In the genomic region with DNA sequence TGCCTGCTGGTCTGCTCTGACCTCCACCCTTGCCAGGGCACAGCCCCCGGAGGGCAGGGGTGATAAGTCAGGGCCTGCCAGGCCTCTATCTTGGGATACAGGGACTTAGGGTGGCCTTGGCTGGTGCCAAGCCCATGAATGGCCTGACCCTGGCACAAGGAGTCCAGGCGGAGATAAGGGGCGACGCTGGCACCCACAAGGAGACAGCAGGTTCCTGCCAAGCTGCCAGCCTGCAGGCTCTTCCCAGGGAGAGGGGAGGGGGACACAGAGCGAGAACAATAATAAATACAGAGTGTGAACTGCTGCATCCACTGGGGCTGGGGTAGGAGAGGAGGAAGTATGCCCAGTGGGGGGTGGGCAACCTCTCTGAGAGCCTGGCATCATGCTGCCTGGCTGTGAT, we compare ENCODE assay signal across 14 cellular contexts. TPM values are rescaled to one million over a fixed set of nuclear protein-coding genes. Genes with fewer than 3 reads are reported as not detected.
DNase-seq lines count a peak whose midpoint lies in the region; ATAC-seq, FAIRE-seq and TF ChIP-seq lines count a peak whose summit lies in the region.
"Had no signal": no experiment of that assay in that cellular context is flagged by ENCODE, and none has a peak within 500 bp of the region (broad histone marks: within the 10 kb centered on the region; RNA-seq: fewer than 3 reads in every experiment).

No MANE protein-coding gene starts in this region.

- no peaks in the 10 kb centered on the region for H3K27me3 Mint-ChIP-seq in osteocyte (ENCODE audit: unreplicated experiment)

- CTCF ChIA-PET in AG04449 (lab: Yijun Ruan, JAX): interaction anchor here (0.6 kb wide), 1 partner anchor 35 kb away, joined by 3 read pairs; no protein-coding TSS in a partner anchor

- intact Hi-C loops in Right ventricle myocardium superior (cut with DNase I): no loop called here

- no peaks in the 10 kb centered on the region for H3K36me3 Mint-ChIP-seq in osteocyte (ENCODE audit: unreplicated experiment)

- DNase-seq in AG04449 (ENCODE audit: low read depth, low spot score): no peak
- peak; percentile 72 for DNase-seq in Right ventricle myocardium superior
- no peak for DNase-seq in osteocyte (ENCODE audit: extremely low spot score, unreplicated experiment)
- DNase-seq in NOMO-1 treated with DMSO at 0.1 percent for 48 hours (lab: John Stamatoyannopoulos, UW; ENCODE audit: unreplicated experiment): no peak
- no peak for DNase-seq in HTR-8/SVneo (ENCODE audit: insufficient read length, low spot score)
- no peak for DNase-seq in activated CD4-positive, CD25-positive, alpha-beta regulatory T cell (lab: John Stamatoyannopoulos, UW)
- no peak for DNase-seq in GM19240 (ENCODE audit: insufficient read length, low spot score)
- DNase-seq: activated CD4-positive, alpha-beta memory T cell treated with anti-CD3 and anti-CD28 coated beads, Interleukin-2, amount 10 ng/mL, durations not matched to agents 7 days and 5 days; activated naive CD4-positive, alpha-beta T cell treated with anti-CD3 and anti-CD28 coated beads for 36 hours; GDM1; midbrain; T-helper 17 cell had no signal

- TF ChIP-seq CTCF in AG04449 (IDR thresholded peaks at IDR 0.05; ENCODE audit: insufficient read depth, low read length, missing control alignments): no peak
- no peak for TF ChIP-seq CTCF in WI38 (IDR thresholded peaks at IDR 0.05; ENCODE audit: low read depth, low read length)
- TF ChIP-seq CTCF in osteocyte (IDR thresholded peaks at IDR 0.05): no peak

- peak overlapping the region; percentile 61 for H3K4me3 ChIP-seq in AG04449 (ENCODE audit: low read depth, low read length)
- peak overlapping the region; percentile 88 for H3K4me3 ChIP-seq in WI38 (ENCODE audit: low read depth, low read length)

- H3K9me3 Mint-ChIP-seq in osteocyte (ENCODE audit: unreplicated experiment): no peaks in the 10 kb centered on the region
- H3K9me3 Mint-ChIP-seq: activated CD4-positive, alpha-beta memory T cell treated with anti-CD3 and anti-CD28 coated beads, Interleukin-2, amount 10 ng/mL, durations not matched to agents 7 days and 5 days; activated naive CD4-positive, alpha-beta T cell treated with anti-CD3 and anti-CD28 coated beads for 36 hours had no signal

- peak; percentile 68 for ATAC-seq in Right ventricle myocardium superior (ENCODE audit: poor library complexity)
- ATAC-seq: T-helper 17 cell had no signal

- peaks cover 84% of the 10 kb centered on the region for H3K4me1 Mint-ChIP-seq in osteocyte (ENCODE audit: unreplicated experiment)
- H3K4me1 Mint-ChIP-seq: T-helper 17 cell had no signal

- H3K4me3 Mint-ChIP-seq in osteocyte (ENCODE audit: unreplicated experiment): peak overlapping the region; percentile 73
- H3K4me3 Mint-ChIP-seq: activated CD4-positive, alpha-beta memory T cell treated with anti-CD3 and anti-CD28 coated beads, Interleukin-2, amount 10 ng/mL, durations not matched to agents 7 days and 5 days; activated naive CD4-positive, alpha-beta T cell treated with anti-CD3 and anti-CD28 coated beads for 36 hours; T-helper 17 cell had no signal

- no peak for FAIRE-seq in HTR-8/SVneo (lab: Jason Lieb, UNC)

- peak overlapping the region; percentile 82 for H3K27ac Mint-ChIP-seq in osteocyte (ENCODE audit: unreplicated experiment)
- H3K27ac Mint-ChIP-seq: activated CD4-positive, alpha-beta memory T cell treated with anti-CD3 and anti-CD28 coated beads, Interleukin-2, amount 10 ng/mL, durations not matched to agents 7 days and 5 days; activated naive CD4-positive, alpha-beta T cell treated with anti-CD3 and anti-CD28 coated beads for 36 hours; T-helper 17 cell had no signal

- POLR2A ChIA-PET in AG04449 (lab: Yijun Ruan, JAX): no interaction called here

RNA-seq across cellular contexts. Expression of a gene that starts 1.0 kb away (rescaled TPM):
- 252 TPM for total RNA-seq in Right ventricle myocardium superior
- 5.2 and 5.3 TPM in 2 replicates for total RNA-seq in osteocyte
- total RNA-seq: activated CD4-positive, alpha-beta memory T cell treated with anti-CD3 and anti-CD28 coated beads, Interleukin-2, amount 10 ng/mL, durations not matched to agents 7 days and 5 days; activated naive CD4-positive, alpha-beta T cell treated with anti-CD3 and anti-CD28 coated beads for 36 hours; dermis microvascular lymphatic vessel endothelial cell; T-helper 17 cell had no signal

RNA-seq across cellular contexts. Expression of a gene that starts 17.5 kb away (rescaled TPM):
- total RNA-seq in Right ventricle myocardium superior (18.3 TPM), osteocyte (38.2 and 39.7 TPM in 2 replicates)

RNA-seq across cellular contexts. Expression of a gene that starts 27.9 kb away (rescaled TPM):
- total RNA-seq in Right ventricle myocardium superior (13.9 TPM), osteocyte (49.7 and 49.8 TPM in 2 replicates)

RNA-seq across cellular contexts. Expression of a gene that starts 59.1 kb away (rescaled TPM):
- total RNA-seq in Right ventricle myocardium superior: 38.4 TPM
- total RNA-seq in osteocyte: 26.2 and 29.9 TPM in 2 replicates

RNA-seq across cellular contexts. Expression of a gene that starts 59.3 kb away (rescaled TPM):
- total RNA-seq in Right ventricle myocardium superior (143 TPM), osteocyte (211 and 218 TPM in 2 replicates)

Comparison
In these comparisons a context has a peak if more than half of its experiments do, and no peak if none do; other contexts are left out.
1. RNA of a gene that starts 1.0 kb away (total RNA-seq): 252 TPM in Right ventricle myocardium superior (single experiment); 5.2 to 5.3 TPM in osteocyte; every median in the first group is over 10 times any median in the second.